ENCODE assay signal across 8 cellular contexts in the genomic region with DNA sequence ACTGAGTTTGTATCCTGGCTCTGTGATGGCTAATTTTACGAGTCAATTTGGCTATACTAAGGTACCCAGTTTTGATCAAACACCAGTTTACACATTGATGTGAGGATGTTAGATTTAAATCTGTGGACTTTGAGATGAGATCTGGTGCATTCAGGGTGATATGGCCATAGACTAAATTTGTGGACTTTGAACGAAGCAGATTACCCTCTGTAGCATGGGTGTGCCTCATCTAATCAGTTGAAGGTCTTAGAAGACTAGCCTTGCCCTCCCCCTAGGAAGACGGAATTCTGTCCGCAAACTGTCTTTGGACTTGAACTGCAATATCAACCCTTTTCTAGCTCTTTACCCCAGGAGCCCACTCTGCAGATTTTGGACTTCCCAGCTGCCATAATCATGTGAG.
"Had no signal": no experiment of that assay in that cellular context is flagged by ENCODE, and none has a peak within 500 bp of the region (broad histone marks: within the 10 kb centered on the region; RNA-seq: fewer than 3 reads in every experiment).

No MANE protein-coding gene starts in this region.

- H3K4me3 Mint-ChIP-seq: GM23338, H9, HFFc6, IgD-negative memory B cell had no signal

- H3K27ac ChIP-seq: HL-60 had no signal

- DNase-seq: H9, HCEC 1CT, HFFc6, KG1 had no signal

- H3K4me2 ChIP-seq: GM23338 had no signal

- H2AFZ ChIP-seq: GM23338 had no signal

- ATAC-seq: GM23338, HepG2 had no signal

- H3K36me3 Mint-ChIP-seq: IgD-negative memory B cell had no signal

- H3K4me3 ChIP-seq: GM23338 had no signal

- H3K27ac Mint-ChIP-seq: GM23338, H9, HFFc6, IgD-negative memory B cell had no signal

- H3K9me3 Mint-ChIP-seq: GM23338, H9, HFFc6, IgD-negative memory B cell had no signal
